ENCODE assay signal across 8 cellular contexts in the genomic region with DNA sequence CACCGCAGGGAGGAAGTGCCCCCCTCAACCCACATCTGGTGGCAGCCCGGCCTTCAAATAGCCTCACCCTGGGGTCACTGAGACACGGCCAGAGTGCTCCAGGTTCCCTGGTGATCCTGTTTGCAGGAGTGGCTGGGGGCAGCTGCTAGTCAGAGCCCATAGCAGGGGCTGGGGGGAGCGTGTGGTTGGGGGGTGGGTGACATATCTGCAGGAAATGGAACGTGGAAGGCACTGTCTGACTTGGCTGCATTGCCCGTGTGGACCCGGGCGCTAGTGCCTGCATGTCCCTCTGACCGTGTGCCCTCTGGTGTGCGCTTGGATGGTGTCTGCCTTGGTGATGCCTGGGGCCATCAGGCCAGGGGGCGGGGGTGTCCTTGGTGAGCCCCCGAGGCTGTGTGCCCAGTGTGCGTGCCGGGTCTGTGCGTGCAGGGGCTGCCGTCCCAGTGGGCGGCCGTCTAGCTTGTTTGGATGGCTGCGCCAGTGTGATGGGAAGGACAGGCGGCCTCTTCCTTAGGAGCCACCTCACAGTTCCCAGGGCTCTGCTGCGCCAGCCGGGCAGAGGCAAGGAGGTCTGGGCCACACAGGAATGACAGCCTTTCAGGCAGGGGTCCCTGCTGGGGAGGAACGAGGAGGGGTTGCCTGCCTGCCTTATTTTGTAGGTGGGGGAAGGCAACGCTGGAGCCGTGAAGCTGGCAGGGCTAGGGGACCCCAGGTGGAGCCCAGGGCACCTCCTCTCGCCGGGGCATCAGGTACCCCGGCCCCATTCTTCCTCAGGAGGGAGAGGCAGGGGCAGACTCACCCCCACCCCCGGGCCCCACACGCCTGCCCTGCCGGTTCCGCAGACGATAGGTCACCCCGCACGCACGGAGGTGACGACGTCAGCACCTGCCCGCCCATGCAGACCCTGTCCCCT. TPM values are rescaled to one million over a fixed set of nuclear protein-coding genes. Genes with fewer than 3 reads are reported as not detected.
DNase-seq lines count a peak whose midpoint lies in the region; ATAC-seq, FAIRE-seq and TF ChIP-seq lines count a peak whose summit lies in the region.

No MANE protein-coding gene starts in this region.

- TF ChIP-seq RAD21 in H1 (IDR thresholded peaks at IDR 0.05 in 1 of 2, conservative IDR thresholded peaks at IDR 0.05 in 1 of 2; ENCODE audit: low read depth in 2 of 2, low read length in 2 of 2) = no peak

- no peak for TF ChIP-seq EP300 in H1 (IDR thresholded peaks at IDR 0.05; ENCODE audit: borderline replicate concordance in 1 of 2, low read depth in 2 of 2, low read length in 2 of 2)

- peak overlapping the region; percentile 19; the same call in 1 of the 2 replicates for H3K9ac ChIP-seq in OCI-LY1 (ENCODE audit: low read length)
- peak overlapping the region in 3 of 4 experiments; percentile 36 to 60 (median 59); a peak in 6 of 7 replicates for H3K9ac ChIP-seq in H1 (replicated peaks in 1 of 4; ENCODE audit: extremely low read depth in 1 of 4, low read depth in 3 of 4, low read length in 3 of 4)

- peak overlapping the region; percentile 59 for H3K4me3 ChIP-seq in OCI-LY1 (ENCODE audit: low read depth, low read length, poor library complexity, severe bottlenecking)
- H3K4me3 ChIP-seq in H1 (ENCODE audit: extremely low read depth in 1 of 4, insufficient read depth in 2 of 4, low read depth in 3 of 4, low read length in 4 of 4) = peak overlapping the region; percentile 41 to 81 (median 70)

- H3K4ac ChIP-seq in H1 (replicated peaks; ENCODE audit: insufficient read length, low read depth, low read length) = peak overlapping the region; percentile 75

- H3K4me2 ChIP-seq in OCI-LY1 (ENCODE audit: low read length) (peak overlapping the region; percentile 71), H1 (ENCODE audit: insufficient read depth in 1 of 2, low read depth in 2 of 2, low read length in 2 of 2) (peak overlapping the region; percentile 79 to 99)

- in situ Hi-C loops in GM13977 (cut with MboI; ENCODE audit: low pct_unique_long_range_greater_than_20kb, low sequenced_read_pairs, unreplicated experiment) = no loop called here

- peaks cover 4 to 28% (median 19%) of the 10 kb centered on the region in 4 donors for H3K4me1 Mint-ChIP-seq in naive thymus-derived CD8-positive, alpha-beta T cell

- no peak overlapping the region for H3K14ac ChIP-seq in H1 (ENCODE audit: insufficient read length)

- TF ChIP-seq POLR2A in H1 (IDR thresholded peaks at IDR 0.05; ENCODE audit: control extremely low read depth in 1 of 2, low read depth in 2 of 2, low read length in 2 of 2) = no peak

- peaks cover 0 to 2% (median 0%) of the 10 kb centered on the region in 3 donors for H3K36me3 Mint-ChIP-seq in naive thymus-derived CD8-positive, alpha-beta T cell

- peak overlapping the region in 6 of 10 donors; percentile 39 to 95 (median 81) for H3K27ac Mint-ChIP-seq in naive thymus-derived CD8-positive, alpha-beta T cell

- H3K27me3 ChIP-seq in OCI-LY1 (ENCODE audit: insufficient read depth, low read length) (0 out of 2 replicates have a peak, but pooled peaks cover 5% of the 10 kb centered on the region), H1 (replicated peaks in 1 of 4; ENCODE audit: control insufficient read depth in 3 of 4, extremely low read depth in 1 of 4, insufficient read depth in 3 of 4, low read length in 3 of 4) (peaks cover 0 to 8% (median 6%) of the 10 kb centered on the region in 4 experiments; a peak in 4 of 7 replicates)

- no peaks in the 10 kb centered on the region for H3K9me3 Mint-ChIP-seq in naive thymus-derived CD8-positive, alpha-beta T cell

- H3K79me2 ChIP-seq in OCI-LY1 (ENCODE audit: insufficient read depth, low read length) (no peaks in the 10 kb centered on the region), H1 (ENCODE audit: control insufficient read depth in 1 of 2, insufficient read depth in 2 of 2, low read length in 2 of 2) (no peaks in the 10 kb centered on the region)

- no peak overlapping the region for H3K27ac ChIP-seq in OCI-LY1 (ENCODE audit: low read depth, low read length, poor library complexity, severe bottlenecking)
- H3K27ac ChIP-seq in H1 (ENCODE audit: low read depth, low read length) = peak overlapping the region; percentile 50; the same call in 1 of the 2 replicates

- no peaks in the 10 kb centered on the region for H3K9me2 ChIP-seq in OCI-LY1 (ENCODE audit: low read depth, low read length)

- CTCF ChIA-PET in H1 (lab: Charles Lee; ENCODE audit: partially characterized antibody) = interaction anchor here (0.5 to 2.2 kb wide), 9 partner anchors 10 to 164 kb away, joined by 3 to 9 read pairs (median 4); no protein-coding TSS in a partner anchor

- H3K36me3 ChIP-seq in OCI-LY1 (ENCODE audit: insufficient read depth, low read length) (no peaks in the 10 kb centered on the region), H1 (ENCODE audit: control insufficient read depth in 2 of 4, insufficient read depth in 4 of 4, low read length in 3 of 4) (no peaks in the 10 kb centered on the region)

- H2AFZ ChIP-seq in OCI-LY1 (ENCODE audit: low read length) (no peak overlapping the region), H1 (ENCODE audit: low read length) (peak overlapping the region; percentile 46; the same call in 1 of the 2 replicates)

- H2AK5ac ChIP-seq in H1 (ENCODE audit: low read depth, low read length) = no peak overlapping the region; the same call in 1 of the 2 replicates

- no peak overlapping the region for H3K56ac ChIP-seq in H1 (replicated peaks; ENCODE audit: insufficient read length, low read depth, low read length)

- no peak overlapping the region for H2BK5ac ChIP-seq in H1 (ENCODE audit: low read depth, low read length)

- FAIRE-seq in H1 (lab: Jason Lieb, UNC) = no peak

- H3K4me3 Mint-ChIP-seq in naive thymus-derived CD8-positive, alpha-beta T cell = peak overlapping the region; percentile 74 to 91 (median 82)

- H3K27me3 Mint-ChIP-seq in naive thymus-derived CD8-positive, alpha-beta T cell = peaks cover 0 to 18% (median 10%) of the 10 kb centered on the region in 5 donors

- H4K8ac ChIP-seq in H1 (ENCODE audit: extremely low read depth, insufficient read depth, low read length) = peak overlapping the region; percentile 7; the same call in 1 of the 2 replicates

- no peak overlapping the region; the same call in 1 of the 2 replicates for H3K18ac ChIP-seq in H1 (ENCODE audit: extremely low read depth, low read length)

- no peak overlapping the region for H2BK20ac ChIP-seq in H1 (ENCODE audit: low read length)

- 4% methylated on average over 32 of the region's 39 CpGs; no CpG with 5 or more reads in 1 of the 2 experiments for WGBS in H1 (ENCODE audit: extremely low coverage in 1 of 2, insufficient coverage in 1 of 2, insufficient read length in 1 of 2, insufficient replicate concordance in 2 of 2, low coverage in 1 of 2, low lambda C conversion rate in 2 of 2, missing lambda C conversion rate in 1 of 2), 2 experiments

- DNase-seq in EH (ENCODE audit: low read depth) = peak; percentile 40
- peak in 1 of 2 experiments; percentile 73 for DNase-seq in H1 (ENCODE audit: low read depth in 1 of 2, low spot score in 2 of 2)
- DNase-seq in naive thymus-derived CD8-positive, alpha-beta T cell = no peak
- DNase-seq in dedifferentiated amniotic fluid mesenchymal stem cell (ENCODE audit: extremely low spot score) = no peak
- DNase-seq in GM13977 (ENCODE audit: low spot score) = no peak

- H2BK15ac ChIP-seq in H1 (ENCODE audit: low read length) = no peak overlapping the region

- peaks cover 20% of the 10 kb centered on the region for H3K23me2 ChIP-seq in H1 (ENCODE audit: low read depth, low read length)

- no peak overlapping the region for H3K23ac ChIP-seq in H1 (ENCODE audit: insufficient read length)

- no peak overlapping the region for H2BK120ac ChIP-seq in H1 (replicated peaks; ENCODE audit: low read depth, low read length)

- no peaks in the 10 kb centered on the region for H3F3A ChIP-seq in OCI-LY1 (ENCODE audit: insufficient read depth, low read length)

- TF ChIP-seq CTCF in OCI-LY1 (IDR thresholded peaks at IDR 0.05; ENCODE audit: low read length) = no peak
- TF ChIP-seq CTCF in H1 (IDR thresholded peaks at IDR 0.05; ENCODE audit: control extremely low read depth in 1 of 3, insufficient read depth in 1 of 3, low read depth in 1 of 3, low read length in 3 of 3) = no peak
- no peak for TF ChIP-seq CTCF in GM13977 (IDR thresholded peaks at IDR 0.05; ENCODE audit: extremely low read depth, insufficient read depth, missing control alignments)

- no peak overlapping the region for H2BK12ac ChIP-seq in H1 (ENCODE audit: low read depth, low read length)

- peak overlapping the region; percentile 44 for H4K5ac ChIP-seq in H1 (ENCODE audit: insufficient read length, low read depth, low read length)

- no peaks in the 10 kb centered on the region for H3K9me3 ChIP-seq in OCI-LY1 (ENCODE audit: low read length)
- H3K9me3 ChIP-seq in H1 (ENCODE audit: insufficient read depth in 2 of 2, low read depth in 1 of 2, low read length in 1 of 2) = no peaks in the 10 kb centered on the region

- POLR2A ChIA-PET in H1 (lab: Charles Lee; ENCODE audit: partially characterized antibody) = interaction anchor here (0.9 to 1.5 kb wide), 5 partner anchors 11 to 373 kb away, joined by 3 to 5 read pairs (median 3); no protein-coding TSS in a partner anchor
- POLR2A ChIA-PET in naive thymus-derived CD8-positive, alpha-beta T cell (lab: Charles Lee) = interaction anchor here (0.8 to 1.2 kb wide), 2 partner anchors 109 to 371 kb away, joined by 3 read pairs; partner anchors contain the start of gene CFAP20

- H4K20me1 ChIP-seq in OCI-LY1 (ENCODE audit: insufficient read depth, low read length) = no peaks in the 10 kb centered on the region
- H4K20me1 ChIP-seq in H1 (replicated peaks in 1 of 2; ENCODE audit: control insufficient read depth in 1 of 2, insufficient read depth in 2 of 2, low read length in 2 of 2) = peaks cover 0 to 3% of the 10 kb centered on the region in 2 experiments

- peak; percentile 6 to 29 for ATAC-seq in naive thymus-derived CD8-positive, alpha-beta T cell
- ATAC-seq in GM18868 (IDR thresholded peaks at IDR 0.05; ENCODE audit: unreplicated experiment) (no peak), GM18870 (IDR thresholded peaks at IDR 0.05; ENCODE audit: unreplicated experiment) (no peak)

- no peaks in the 10 kb centered on the region for H3K79me1 ChIP-seq in H1 (ENCODE audit: low read depth, low read length)

- H4K91ac ChIP-seq in H1 (replicated peaks; ENCODE audit: insufficient read length, low read length) = no peak overlapping the region

- H3K4me1 ChIP-seq in OCI-LY1 (ENCODE audit: insufficient read depth, low read length, severe bottlenecking) (peaks cover 23% of the 10 kb centered on the region), H1 (replicated peaks in 1 of 4; ENCODE audit: control insufficient read depth in 3 of 4, insufficient read depth in 4 of 4, low read length in 3 of 4) (peaks cover 0 to 28% (median 19%) of the 10 kb centered on the region in 4 experiments; a peak in 6 of 7 replicates)

RNA-seq across cellular contexts. Expression of gene NDRG4, which starts 0.6 kb away (rescaled TPM):
- 18.9 and 20.8 TPM in 2 replicates for total RNA-seq in H1 (2021; fragmentation: NEBNext Ultra II Directional; extraction: Animal tissue kit (Norgen Biotek cat#: 25700))
- 30.9 and 45.7 TPM in 2 replicates for polyA plus RNA-seq in H1 (2011; rRNA removed)
- 36.6 TPM for polyA plus RNA-seq in H1 (2011; cell fraction: cytosol; rRNA removed)
- 92.2 TPM for polyA plus RNA-seq in H1 (2011; cell fraction: nucleus; rRNA removed)
- 24.3 to 38.5 TPM (median 26.3 TPM) in 4 replicates for polyA plus RNA-seq in H1 (2012, experiment 1 of 2)
- polyA plus RNA-seq in H1 (2012, experiment 2 of 2) = 13.1 TPM
- polyA plus RNA-seq in H1 (2013, experiment 1 of 2) = 14.9 TPM
- 13.9 TPM for polyA plus RNA-seq in H1 (2013, experiment 2 of 2)
- 33.2 and 38.9 TPM in 2 replicates for polyA minus RNA-seq in H1 (2011; rRNA and poly(A)+ RNA removed)
- polyA minus RNA-seq in H1 (2011; cell fraction: cytosol; rRNA and poly(A)+ RNA removed) = 27.0 TPM
- 34.6 TPM for polyA minus RNA-seq in H1 (2011; cell fraction: nucleus; rRNA and poly(A)+ RNA removed)
- total RNA-seq in naive thymus-derived CD8-positive, alpha-beta T cell = 1 to 10 TPM; 1.5 to 1.6 TPM
- under 1 TPM in 2 of 3 donors, not detected in 1; 0.13 to 0.56 TPM for polyA plus RNA-seq in naive thymus-derived CD8-positive, alpha-beta T cell

RNA-seq across cellular contexts. Expression of gene SETD6, which starts 14.7 kb away (rescaled TPM):
- total RNA-seq in H1 (2021; fragmentation: NEBNext Ultra II Directional; extraction: Animal tissue kit (Norgen Biotek cat#: 25700)) = 37.0 and 40.5 TPM in 2 replicates
- polyA plus RNA-seq in H1 (2011; rRNA removed) = 25.3 and 34.1 TPM in 2 replicates
- polyA plus RNA-seq in H1 (2011; cell fraction: cytosol; rRNA removed) = 40.3 TPM
- 84.0 TPM for polyA plus RNA-seq in H1 (2011; cell fraction: nucleus; rRNA removed)
- 35.9 to 46.2 TPM (median 43.6 TPM) in 4 replicates for polyA plus RNA-seq in H1 (2012, experiment 1 of 2)
- 10.2 TPM for polyA plus RNA-seq in H1 (2012, experiment 2 of 2)
- polyA plus RNA-seq in H1 (2013, experiment 1 of 2) = 29.8 TPM
- 26.8 TPM for polyA plus RNA-seq in H1 (2013, experiment 2 of 2)
- polyA minus RNA-seq in H1 (2011; rRNA and poly(A)+ RNA removed) = 25.6 and 31.0 TPM in 2 replicates
- polyA minus RNA-seq in H1 (2011; cell fraction: cytosol; rRNA and poly(A)+ RNA removed) = 21.4 TPM
- polyA minus RNA-seq in H1 (2011; cell fraction: nucleus; rRNA and poly(A)+ RNA removed) = 85.0 TPM
- total RNA-seq in naive thymus-derived CD8-positive, alpha-beta T cell = 10 to 100 TPM; 38.6 to 45.6 TPM
- polyA plus RNA-seq in naive thymus-derived CD8-positive, alpha-beta T cell = 10 to 100 TPM in 2 of 3 donors, 1 to 10 TPM in 1; 9.8 to 14.5 (median 11.6) TPM

Comparison
In these comparisons a context has a peak if more than half of its experiments do, and no peak if none do; other contexts are left out.
1. ATAC-seq: peak in naive thymus-derived CD8-positive, alpha-beta T cell (2 of 2); none in GM18868 (single experiment) and GM18870 (single experiment).